9 cellular contexts compared by ENCODE assay signal in the genomic region with DNA sequence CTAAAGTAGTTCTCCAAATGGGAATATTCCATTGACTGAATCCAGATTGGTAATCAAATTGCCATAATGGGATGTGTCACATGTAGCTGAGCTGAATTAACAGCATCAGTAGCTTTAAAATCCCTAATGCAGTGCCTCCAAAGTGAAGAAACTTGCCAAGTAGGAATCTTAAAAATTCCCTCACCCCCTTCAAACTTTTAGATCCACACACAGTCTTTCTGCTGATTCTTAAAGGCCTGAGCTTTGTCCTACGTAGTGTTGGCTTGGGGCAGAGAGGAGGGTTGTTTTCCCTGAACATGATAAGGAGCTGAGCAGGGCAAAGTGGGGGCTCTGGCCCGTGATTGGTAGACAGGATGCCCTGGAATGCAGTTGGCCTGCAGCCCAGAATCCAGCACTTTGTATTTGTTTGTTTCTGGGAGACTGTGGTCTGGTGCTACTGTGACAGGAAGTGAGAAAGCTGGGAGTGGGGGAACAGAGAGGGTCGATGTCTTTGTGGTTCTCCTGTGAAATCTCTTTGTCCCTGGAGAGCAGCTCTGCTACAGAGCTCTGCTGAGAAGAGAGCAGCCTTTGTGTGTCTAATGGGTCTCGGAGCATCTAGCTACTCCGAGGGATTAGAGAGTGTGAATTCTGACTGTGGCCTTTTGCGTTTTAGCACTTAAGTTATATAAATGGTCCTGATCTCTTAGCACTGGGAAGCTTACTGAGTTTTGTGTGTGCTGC. TPM values are rescaled to one million over a fixed set of nuclear protein-coding genes. Genes with fewer than 3 reads are reported as not detected.
DNase-seq lines count a peak whose midpoint lies in the region; ATAC-seq and TF ChIP-seq lines count a peak whose summit lies in the region.
"Had no signal": no experiment of that assay in that cellular context is flagged by ENCODE, and none has a peak within 500 bp of the region (broad histone marks: within the 10 kb centered on the region; RNA-seq: fewer than 3 reads in every experiment).

No MANE protein-coding gene starts in this region.

- H3K36me3 ChIP-seq in HUES64 (ENCODE audit: insufficient read depth, low read length), result no peaks in the 10 kb centered on the region
- H3K36me3 ChIP-seq in heart right ventricle, result peaks cover 0 to 13% (median 0%) of the 10 kb centered on the region in 9 donors
- H3K36me3 ChIP-seq: neutrophil had no signal

- H3K27me3 ChIP-seq in HUES64 (ENCODE audit: insufficient read depth, low read length) (no peaks in the 10 kb centered on the region), heart right ventricle (no peaks in the 10 kb centered on the region)
- H3K27me3 ChIP-seq: neutrophil had no signal

- intact Hi-C loops in heart right ventricle (cut with DNase I) (loop anchor here in 3 of 10 donors (2.0 to 10.0 kb wide), 3 partner anchors 16 to 246 kb away; partner anchors contain the start of genes CTNND1 (in 1 of the 3) and OR9Q1 (in 1 of the 3)), posterior vena cava (cut with DNase I) (no loop called here)

- H3K4me3 ChIP-seq in AG10803 (ENCODE audit: low read length), result peak overlapping the region; percentile 30
- H3K4me3 ChIP-seq in HUES64 (ENCODE audit: low read length), result peak overlapping the region; percentile 38
- H3K4me3 ChIP-seq in heart right ventricle, result peak overlapping the region in 8 of 10 donors; percentile 5 to 41 (median 34)

- H3K4me1 ChIP-seq in HUES64 (ENCODE audit: insufficient read depth, low read length) (peaks cover 84% of the 10 kb centered on the region), heart right ventricle (peaks cover 48 to 100% (median 98%) of the 10 kb centered on the region in 9 donors)

- TF ChIP-seq CTCF in AG10803 (conservative IDR thresholded peaks at IDR 0.05; ENCODE audit: low read length), result no peak
- no peak for TF ChIP-seq CTCF in heart right ventricle (IDR thresholded peaks at IDR 0.05)

- H3K9me3 ChIP-seq in HUES64 (ENCODE audit: insufficient read depth, low read depth, low read length), result no peaks in the 10 kb centered on the region
- no peaks in the 10 kb centered on the region for H3K9me3 ChIP-seq in heart right ventricle
- H3K9me3 ChIP-seq: neutrophil had no signal

- H3K27ac ChIP-seq in HUES64 (ENCODE audit: low read depth, low read length), result peak overlapping the region; percentile 96
- H3K27ac ChIP-seq in heart right ventricle, result peak overlapping the region; percentile 74 to 95 (median 90)
- H3K27ac ChIP-seq: neutrophil had no signal

- WGBS in HUES64, result 10% methylated on average over 6 of the region's 6 CpGs
- 1 to 3% methylated on average over 6 of the region's 6 CpGs for WGBS in heart right ventricle, 2 donors

- ATAC-seq in heart right ventricle (peak; percentile 88 to 94 (median 92)), HG02870 (IDR thresholded peaks at IDR 0.05; ENCODE audit: unreplicated experiment) (no peak)

- H3K9ac ChIP-seq in HUES64 (ENCODE audit: low read depth, low read length), result peak overlapping the region; percentile 76

- peak; percentile 99 for DNase-seq in AG10803 (ENCODE audit: low read depth)
- peak; percentile 99 for DNase-seq in amniotic epithelial cell (ENCODE audit: low read depth)
- peak; percentile 88 to 96 for DNase-seq in heart right ventricle
- peak; percentile 93 for DNase-seq in posterior vena cava (ENCODE audit: low spot score)
- no peak for DNase-seq in GDM1 (lab: John Stamatoyannopoulos, UW)
- no peak for DNase-seq in mesenteric fat pad (ENCODE audit: low spot score)

RNA-seq across cellular contexts. Expression of gene CTNND1, which starts 16.9 kb away (rescaled TPM):
- 81.3 TPM for polyA plus RNA-seq in HUES64 (2013, experiment 1 of 2)
- 89.6 TPM for polyA plus RNA-seq in HUES64 (2013, experiment 2 of 2)
- total RNA-seq in heart right ventricle (10 to 100 TPM; 56.7 to 85.6 (median 65.2) TPM), posterior vena cava (100 to 1,000 TPM; 131 to 140 TPM), mesenteric fat pad (150 TPM)
- polyA plus RNA-seq in heart right ventricle, result 10 to 100 TPM; 28.9 to 30.7 TPM

RNA-seq across cellular contexts. Expression of gene BTBD18, which starts 26.9 kb away (rescaled TPM):
- not detected for polyA plus RNA-seq in HUES64 (2013, experiment 1 of 2)
- polyA plus RNA-seq in HUES64 (2013, experiment 2 of 2), result not detected
- total RNA-seq in heart right ventricle, result not detected
- polyA plus RNA-seq in heart right ventricle, result not detected
- not detected for total RNA-seq in posterior vena cava
- not detected for total RNA-seq in mesenteric fat pad

RNA-seq across cellular contexts. Expression of gene SELENOH, which starts 37.2 kb away (rescaled TPM):
- polyA plus RNA-seq in HUES64 (2013, experiment 1 of 2), result 211 TPM
- polyA plus RNA-seq in HUES64 (2013, experiment 2 of 2), result 188 TPM
- total RNA-seq in heart right ventricle, result 10 to 100 TPM; 69.8 to 99.0 (median 77.5) TPM
- 10 to 100 TPM; 76.8 to 93.7 TPM for polyA plus RNA-seq in heart right ventricle
- 10 to 100 TPM; 61.8 to 74.3 TPM for total RNA-seq in posterior vena cava
- total RNA-seq in mesenteric fat pad, result 101 TPM

Comparison
In these comparisons a context has a peak if more than half of its experiments do, and no peak if none do; other contexts are left out.
1. DNase-seq: peak in AG10803 (single experiment), amniotic epithelial cell (single experiment), heart right ventricle (2 of 2) and posterior vena cava (single experiment); none in GDM1 (single experiment) and mesenteric fat pad (single experiment).
2. Peak in every context shown above with its lines, with median percentiles within 50 percentile points of each other: H3K4me3 ChIP-seq.